In genomic region chr2:70300771-70301343, GRCh38 we compare ENCODE assay signal across 8 cellular contexts. TPM values are rescaled to one million over a fixed set of nuclear protein-coding genes. Genes with fewer than 3 reads are reported as not detected.
DNase-seq lines count a peak whose midpoint lies in the region; ATAC-seq and TF ChIP-seq lines count a peak whose summit lies in the region.

No MANE protein-coding gene starts in this region.

- peak; percentile 60 for DNase-seq in activated CD4-positive, alpha-beta T cell treated with anti-CD3 and anti-CD28 coated beads, Interleukin-2, amount 10 ng/mL, durations not matched to agents 24 days and 14 days
- no peak for DNase-seq in activated CD4-positive, alpha-beta T cell treated with anti-CD3 and anti-CD28 coated beads for 4 hours
- DNase-seq in activated B cell treated with CpG ODN at 0.5 μM for 24 hours (no peak), SHP77 treated with DMSO at 0.1 percent for 48 hours (lab: John Stamatoyannopoulos, UW) (no peak), NCI-H524 treated with DMSO at 0.1 percent for 48 hours (lab: John Stamatoyannopoulos, UW) (no peak)
- no peak for DNase-seq in stimulated activated CD4-positive, alpha-beta T cell treated with anti-CD3 and anti-CD28 coated beads, Interleukin-4, amount 100 ng/mL, for 1 hour

- H3K27ac Mint-ChIP-seq in activated CD4-positive, alpha-beta T cell treated with anti-CD3 and anti-CD28 coated beads, Interleukin-2, amount 10 ng/mL, durations not matched to agents 24 days and 14 days = peak overlapping the region; percentile 93
- peak overlapping the region; percentile 95 for H3K27ac Mint-ChIP-seq in activated B cell treated with CpG ODN at 0.5 μM for 24 hours

- intact Hi-C loops in activated CD4-positive, alpha-beta T cell treated with anti-CD3 and anti-CD28 coated beads, Interleukin-2, amount 10 ng/mL, durations not matched to agents 24 days and 14 days (cut with micrococcal nuclease) = loop anchor here (1.0 to 10.0 kb wide), 4 partner anchors 8 to 554 kb away; partner anchors contain the start of genes SNRPG and TGFA
- intact Hi-C loops in activated B cell treated with CpG ODN at 0.5 μM for 24 hours (cut with micrococcal nuclease) = loop anchor here (1.0 to 10.0 kb wide), 7 partner anchors 8 to 1834 kb away; partner anchors contain the start of genes ADD2, APLF, FBXO48 and PCYOX1

- no peak for TF ChIP-seq CTCF in activated B cell treated with CpG ODN at 0.5 μM for 24 hours (IDR thresholded peaks at IDR 0.05)

- peak overlapping the region; percentile 74 for H3K4me3 ChIP-seq in iPS-15b (ENCODE audit: low read depth, low read length)
- H3K4me3 ChIP-seq in subcutaneous abdominal adipose tissue (ENCODE audit: low read depth in 1 of 5, low read length in 5 of 5) = peak overlapping the region; percentile 86 to 96 (median 91)

- CTCF ChIA-PET in activated B cell treated with CpG ODN at 0.5 μM for 24 hours (lab: Charles Lee) = interaction anchor here (1.2 to 4.5 kb wide), 3 partner anchors 8 to 576 kb away, joined by 3 to 76 read pairs (median 17); partner anchors contain the start of genes MXD1 and SNRPG

- no peak for ATAC-seq in activated B cell treated with CpG ODN at 0.5 μM for 24 hours (ENCODE audit: low read depth)

- peaks cover 40% of the 10 kb centered on the region for H3K36me3 Mint-ChIP-seq in activated CD4-positive, alpha-beta T cell treated with anti-CD3 and anti-CD28 coated beads, Interleukin-2, amount 10 ng/mL, durations not matched to agents 24 days and 14 days (ENCODE audit: low read depth)
- H3K36me3 Mint-ChIP-seq in activated B cell treated with CpG ODN at 0.5 μM for 24 hours (ENCODE audit: low read depth) = peaks cover 44% of the 10 kb centered on the region

- H3K27ac ChIP-seq in subcutaneous abdominal adipose tissue (ENCODE audit: low read depth, low read length) = peak overlapping the region; percentile 57

- peak overlapping the region; percentile 96 for H3K9ac ChIP-seq in iPS-15b (ENCODE audit: low read depth, low read length)
- H3K9ac ChIP-seq in subcutaneous abdominal adipose tissue (ENCODE audit: low read length in 5 of 5) = peak overlapping the region; percentile 81 to 96 (median 83)

- H3K9me3 ChIP-seq in iPS-15b (ENCODE audit: control insufficient read depth, insufficient read depth, low read length) (no peaks in the 10 kb centered on the region), subcutaneous abdominal adipose tissue (ENCODE audit: control insufficient read depth in 5 of 5, low read length in 5 of 5) (no peaks in the 10 kb centered on the region)

- H3K27me3 ChIP-seq in iPS-15b (ENCODE audit: control insufficient read depth, insufficient read depth, low read length) (no peaks in the 10 kb centered on the region), subcutaneous abdominal adipose tissue (ENCODE audit: control insufficient read depth in 5 of 5, insufficient read depth in 4 of 5, low read length in 5 of 5) (no peaks in the 10 kb centered on the region)

- H3K27me3 Mint-ChIP-seq in activated CD4-positive, alpha-beta T cell treated with anti-CD3 and anti-CD28 coated beads, Interleukin-2, amount 10 ng/mL, durations not matched to agents 24 days and 14 days = no peaks in the 10 kb centered on the region
- H3K27me3 Mint-ChIP-seq in activated B cell treated with CpG ODN at 0.5 μM for 24 hours = no peaks in the 10 kb centered on the region

- POLR2A ChIA-PET in activated B cell treated with CpG ODN at 0.5 μM for 24 hours (lab: Charles Lee) = interaction anchor here (1.1 to 4.7 kb wide), 8 partner anchors 7 to 770 kb away, joined by 3 to 37 read pairs (median 6); partner anchors contain the start of genes C2orf42, MXD1, PCYOX1 and SNRPG

- peaks cover 5% of the 10 kb centered on the region for H3K36me3 ChIP-seq in iPS-15b (ENCODE audit: control insufficient read depth, insufficient read depth, low read length)
- peaks cover 4 to 22% (median 10%) of the 10 kb centered on the region in 5 donors for H3K36me3 ChIP-seq in subcutaneous abdominal adipose tissue (ENCODE audit: control insufficient read depth in 5 of 5, insufficient read depth in 5 of 5, low read length in 5 of 5)

- H3K4me3 Mint-ChIP-seq in activated CD4-positive, alpha-beta T cell treated with anti-CD3 and anti-CD28 coated beads, Interleukin-2, amount 10 ng/mL, durations not matched to agents 24 days and 14 days = peak overlapping the region; percentile 91
- peak overlapping the region; percentile 90 for H3K4me3 Mint-ChIP-seq in activated B cell treated with CpG ODN at 0.5 μM for 24 hours

- peaks cover 42% of the 10 kb centered on the region for H3K4me1 Mint-ChIP-seq in activated CD4-positive, alpha-beta T cell treated with anti-CD3 and anti-CD28 coated beads, Interleukin-2, amount 10 ng/mL, durations not matched to agents 24 days and 14 days
- H3K4me1 Mint-ChIP-seq in activated B cell treated with CpG ODN at 0.5 μM for 24 hours = peaks cover 22% of the 10 kb centered on the region

- H3K4me1 ChIP-seq in iPS-15b (ENCODE audit: control insufficient read depth, insufficient read depth, low read length) = peaks cover 7% of the 10 kb centered on the region
- peaks cover 0 to 15% (median 12%) of the 10 kb centered on the region in 5 donors for H3K4me1 ChIP-seq in subcutaneous abdominal adipose tissue (ENCODE audit: control insufficient read depth in 5 of 5, insufficient read depth in 5 of 5, low read length in 5 of 5)

- no peaks in the 10 kb centered on the region for H3K9me3 Mint-ChIP-seq in activated CD4-positive, alpha-beta T cell treated with anti-CD3 and anti-CD28 coated beads, Interleukin-2, amount 10 ng/mL, durations not matched to agents 24 days and 14 days
- H3K9me3 Mint-ChIP-seq in activated B cell treated with CpG ODN at 0.5 μM for 24 hours = no peaks in the 10 kb centered on the region

RNA-seq across cellular contexts. Expression of gene FAM136A, which starts 1.0 kb away (rescaled TPM):
- total RNA-seq in activated CD4-positive, alpha-beta T cell treated with anti-CD3 and anti-CD28 coated beads, Interleukin-2, amount 10 ng/mL, durations not matched to agents 24 days and 14 days = 85.5 and 89.7 TPM in 2 replicates
- 38.9 and 41.0 TPM in 2 replicates for total RNA-seq in activated B cell treated with CpG ODN at 0.5 μM for 24 hours

RNA-seq across cellular contexts. Expression of gene SNRPG, which starts 7.3 kb away (rescaled TPM):
- total RNA-seq in activated CD4-positive, alpha-beta T cell treated with anti-CD3 and anti-CD28 coated beads, Interleukin-2, amount 10 ng/mL, durations not matched to agents 24 days and 14 days = 401 and 424 TPM in 2 replicates
- total RNA-seq in activated B cell treated with CpG ODN at 0.5 μM for 24 hours = 168 and 183 TPM in 2 replicates

RNA-seq across cellular contexts. Expression of gene PCYOX1, which starts 42.9 kb away (rescaled TPM):
- total RNA-seq in activated CD4-positive, alpha-beta T cell treated with anti-CD3 and anti-CD28 coated beads, Interleukin-2, amount 10 ng/mL, durations not matched to agents 24 days and 14 days = 12.8 and 16.4 TPM in 2 replicates
- 7.3 and 7.8 TPM in 2 replicates for total RNA-seq in activated B cell treated with CpG ODN at 0.5 μM for 24 hours

RNA-seq across cellular contexts. Expression of gene TIA1, which starts 52.4 kb away (rescaled TPM):
- 104 and 105 TPM in 2 replicates for total RNA-seq in activated CD4-positive, alpha-beta T cell treated with anti-CD3 and anti-CD28 coated beads, Interleukin-2, amount 10 ng/mL, durations not matched to agents 24 days and 14 days
- total RNA-seq in activated B cell treated with CpG ODN at 0.5 μM for 24 hours = 129 and 149 TPM in 2 replicates
